In genomic region chr20:8812818-8813217, GRCh38 we compare ENCODE assay signal across 15 cellular contexts.
DNase-seq lines count a peak whose midpoint lies in the region; ATAC-seq, FAIRE-seq and TF ChIP-seq lines count a peak whose summit lies in the region.
"Had no signal": no experiment of that assay in that cellular context is flagged by ENCODE, and none has a peak within 500 bp of the region (broad histone marks: within the 10 kb centered on the region; RNA-seq: fewer than 3 reads in every experiment).

No MANE protein-coding gene starts in this region.

- no peaks in the 10 kb centered on the region for H3K79me1 ChIP-seq in H1 (ENCODE audit: low read depth, low read length)

- no peak overlapping the region for H3K9ac ChIP-seq in H1 (replicated peaks in 1 of 4; ENCODE audit: extremely low read depth in 1 of 4, low read depth in 3 of 4, low read length in 3 of 4)

- no peak overlapping the region; the same call in 1 of the 2 replicates for H3K18ac ChIP-seq in H1 (ENCODE audit: extremely low read depth, low read length)

- WGBS in H1 (ENCODE audit: extremely low coverage in 1 of 2, insufficient coverage in 1 of 2, insufficient read length in 1 of 2, insufficient replicate concordance in 2 of 2, low coverage in 1 of 2, low lambda C conversion rate in 2 of 2, missing lambda C conversion rate in 1 of 2), 2 experiments = 48% methylated on average over 7 of the region's 7 CpGs; no CpG with 5 or more reads in 1 of the 2 experiments

- H3K27me3 ChIP-seq in H1 (replicated peaks in 1 of 4; ENCODE audit: control insufficient read depth in 3 of 4, extremely low read depth in 1 of 4, insufficient read depth in 3 of 4, low read length in 3 of 4) = no peaks in the 10 kb centered on the region
- H3K27me3 ChIP-seq: ascending aorta had no signal

- H3K4me1 ChIP-seq in H1 (replicated peaks in 1 of 4; ENCODE audit: control insufficient read depth in 3 of 4, insufficient read depth in 4 of 4, low read length in 3 of 4) = peaks cover 3 to 25% (median 22%) of the 10 kb centered on the region in 4 experiments
- H3K4me1 ChIP-seq: ascending aorta had no signal

- H2AK5ac ChIP-seq in H1 (ENCODE audit: low read depth, low read length) = no peak overlapping the region

- no peaks in the 10 kb centered on the region for H3K79me2 ChIP-seq in H1 (ENCODE audit: control insufficient read depth in 1 of 2, insufficient read depth in 2 of 2, low read length in 2 of 2)

- H2BK15ac ChIP-seq in H1 (ENCODE audit: low read length) = no peak overlapping the region

- no peak overlapping the region for H3K4me3 ChIP-seq in H1 (ENCODE audit: extremely low read depth in 1 of 4, insufficient read depth in 2 of 4, low read depth in 3 of 4, low read length in 4 of 4)
- H3K4me3 ChIP-seq: ascending aorta, smooth muscle cell had no signal

- no peaks in the 10 kb centered on the region for H4K20me1 ChIP-seq in H1 (replicated peaks in 1 of 2; ENCODE audit: control insufficient read depth in 1 of 2, insufficient read depth in 2 of 2, low read length in 2 of 2)

- no peaks in the 10 kb centered on the region for H3K9me3 ChIP-seq in H1 (ENCODE audit: insufficient read depth in 2 of 2, low read depth in 1 of 2, low read length in 1 of 2)
- H3K9me3 ChIP-seq: ascending aorta had no signal

- TF ChIP-seq CTCF in C4-2B (conservative IDR thresholded peaks at IDR 0.05) (no peak), H1 (IDR thresholded peaks at IDR 0.05; ENCODE audit: control extremely low read depth in 1 of 3, insufficient read depth in 1 of 3, low read depth in 1 of 3, low read length in 3 of 3) (no peak)

- H3K4me2 ChIP-seq in H1 (ENCODE audit: insufficient read depth in 1 of 2, low read depth in 2 of 2, low read length in 2 of 2) = peak overlapping the region; percentile 0 to 54; a peak in 2 of 4 replicates
- H3K4me2 ChIP-seq: smooth muscle cell had no signal

- H3K27ac ChIP-seq in C4-2B (peak overlapping the region; percentile 45), H1 (ENCODE audit: low read depth, low read length) (no peak overlapping the region)

- H3K14ac ChIP-seq in H1 (ENCODE audit: insufficient read length) = no peak overlapping the region

- no peak for TF ChIP-seq POLR2A in H1 (IDR thresholded peaks at IDR 0.05; ENCODE audit: control extremely low read depth in 1 of 2, low read depth in 2 of 2, low read length in 2 of 2)

- H3K56ac ChIP-seq in H1 (replicated peaks; ENCODE audit: insufficient read length, low read depth, low read length) = no peak overlapping the region

- no peak overlapping the region for H4K8ac ChIP-seq in H1 (ENCODE audit: extremely low read depth, insufficient read depth, low read length)

- no peak overlapping the region; the same call in 1 of the 2 replicates for H2BK12ac ChIP-seq in H1 (ENCODE audit: low read depth, low read length)

- TF ChIP-seq RAD21 in H1 (IDR thresholded peaks at IDR 0.05 in 1 of 2, conservative IDR thresholded peaks at IDR 0.05 in 1 of 2; ENCODE audit: low read depth in 2 of 2, low read length in 2 of 2) = no peak

- TF ChIP-seq EP300 in H1 (IDR thresholded peaks at IDR 0.05; ENCODE audit: borderline replicate concordance in 1 of 2, low read depth in 2 of 2, low read length in 2 of 2) = no peak

- no peak overlapping the region for H3K23ac ChIP-seq in H1 (ENCODE audit: insufficient read length)

- H4K91ac ChIP-seq in H1 (replicated peaks; ENCODE audit: insufficient read length, low read length) = no peak overlapping the region

- H2BK20ac ChIP-seq in H1 (ENCODE audit: low read length) = no peak overlapping the region

- CTCF ChIA-PET in H1 (lab: Charles Lee; ENCODE audit: partially characterized antibody) = interaction anchor here (0.5 to 1.9 kb wide), 12 partner anchors 9 to 581 kb away, joined by 3 to 7 read pairs (median 4); no protein-coding TSS in a partner anchor

- no peak overlapping the region for H4K5ac ChIP-seq in H1 (ENCODE audit: insufficient read length, low read depth, low read length)

- H2BK120ac ChIP-seq in H1 (replicated peaks; ENCODE audit: low read depth, low read length) = no peak overlapping the region

- POLR2A ChIA-PET in H1 (lab: Charles Lee; ENCODE audit: partially characterized antibody) = no interaction called here

- H2AFZ ChIP-seq in H1 (ENCODE audit: low read length) = no peak overlapping the region

- no peak overlapping the region for H3K4ac ChIP-seq in H1 (replicated peaks; ENCODE audit: insufficient read length, low read depth, low read length)

- no peak for FAIRE-seq in H1 (lab: Jason Lieb, UNC)
- FAIRE-seq: TTC549 had no signal

- 0 out of 2 replicates have a peak overlapping the region, but pooled peaks have one; percentile 14 for H2BK5ac ChIP-seq in H1 (ENCODE audit: low read depth, low read length)

- no peaks in the 10 kb centered on the region for H3K36me3 ChIP-seq in H1 (ENCODE audit: control insufficient read depth in 2 of 4, insufficient read depth in 4 of 4, low read length in 3 of 4)
- H3K36me3 ChIP-seq: ascending aorta had no signal

- H3K23me2 ChIP-seq in H1 (ENCODE audit: low read depth, low read length) = no peaks in the 10 kb centered on the region; the same call in 1 of the 2 replicates

- ATAC-seq in GM21786 (IDR thresholded peaks at IDR 0.05; ENCODE audit: unreplicated experiment) (no peak), HG02884 (IDR thresholded peaks at IDR 0.05; ENCODE audit: unreplicated experiment) (no peak)
- ATAC-seq: naive thymus-derived CD8-positive, alpha-beta T cell had no signal

- DNase-seq in NCI-H2029 (lab: John Stamatoyannopoulos, UW) = peak; percentile 96
- DNase-seq in H1 (ENCODE audit: low read depth in 1 of 2, low spot score in 2 of 2) = peak; percentile 21 to 53
- DNase-seq in lung microvascular endothelial cell (ENCODE audit: low read depth in 2 of 2) = peak; percentile 69 to 93
- no peak for DNase-seq in HuH-7 (ENCODE audit: low spot score)
- no peak for DNase-seq in A172 (ENCODE audit: low spot score)
- DNase-seq: activated T-cell treated with anti-CD3 and anti-CD28 coated beads, Interleukin-2, amount 50 U/mL, for 24 hours; naive thymus-derived CD8-positive, alpha-beta T cell; NCI-H1694; trophoblast cell had no signal

TF ChIP-seq in H1, 55 proteins besides CTCF, POLR2A, EP300 and RAD21 (continues in another document):
- no peak for TF ChIP-seq MAX (IDR thresholded peaks at IDR 0.05)
- no peak for TF ChIP-seq TAF1 (IDR thresholded peaks at IDR 0.05; ENCODE audit: low read depth, low read length)
- TF ChIP-seq EZH2 (IDR thresholded peaks at IDR 0.05; ENCODE audit: low read depth, low read length, severe bottlenecking) = no peak
- no peak for TF ChIP-seq BRCA1 (IDR thresholded peaks at IDR 0.05; ENCODE audit: low read depth, low read length)

Comparison
In these comparisons a context has a peak if more than half of its experiments do, and no peak if none do; other contexts are left out.
1. DNase-seq: peak in NCI-H2029 (single experiment), H1 (2 of 2) and lung microvascular endothelial cell (2 of 2); none in HuH-7 (single experiment) and A172 (single experiment).